17 cellular contexts compared by ENCODE assay signal in the genomic region with DNA sequence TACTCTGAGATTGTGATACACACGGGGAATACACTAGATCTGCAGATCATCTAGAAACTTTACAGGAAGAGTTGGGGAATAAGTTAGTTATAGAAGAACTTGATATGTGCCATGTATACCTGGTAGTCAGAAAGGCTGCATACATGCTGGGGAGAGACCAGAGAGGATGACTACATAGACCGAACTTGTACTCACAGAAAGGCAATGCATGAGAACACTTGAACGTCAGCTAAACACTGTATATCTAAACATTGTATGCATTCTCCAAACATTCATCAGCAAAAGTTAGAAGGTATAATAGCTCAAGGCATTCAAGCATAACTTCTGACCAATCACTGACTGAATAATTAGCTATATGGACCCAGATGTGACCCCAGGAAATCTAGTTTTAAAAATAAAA.
A peak's percentile ranks its signal among the peaks of the same experiment; 100 is the strongest.
DNase-seq lines count a peak whose midpoint lies in the region; ATAC-seq and TF ChIP-seq lines count a peak whose summit lies in the region.
"Had no signal": no experiment of that assay in that cellular context is flagged by ENCODE, and none has a peak within 500 bp of the region (broad histone marks: within the 10 kb centered on the region; RNA-seq: fewer than 3 reads in every experiment).

No MANE protein-coding gene starts in this region.

- H3K4me1 Mint-ChIP-seq in endodermal cell = peaks cover 17% of the 10 kb centered on the region
- H3K4me1 Mint-ChIP-seq in stimulated activated memory B cell treated with anti-CD40 and anti-IgM and Interleukin-4, amounts not matched to agents 10 μg/mL and 1 μg/mL and 100 μg/mL, for 72 hours = no peaks in the 10 kb centered on the region

- no peak overlapping the region for H3K4me2 ChIP-seq in DND-41 (ENCODE audit: insufficient read depth, low read length)

- H3K36me3 Mint-ChIP-seq in endodermal cell (ENCODE audit: low read depth) = no peaks in the 10 kb centered on the region
- no peaks in the 10 kb centered on the region for H3K36me3 Mint-ChIP-seq in stimulated activated memory B cell treated with anti-CD40 and anti-IgM and Interleukin-4, amounts not matched to agents 10 μg/mL and 1 μg/mL and 100 μg/mL, for 72 hours

- 0 out of 2 replicates have a peak overlapping the region, but pooled peaks have one; percentile 9 for H2AFZ ChIP-seq in DND-41 (ENCODE audit: low read depth, low read length)

- peaks cover 5% of the 10 kb centered on the region for H3K9me3 ChIP-seq in DND-41 (ENCODE audit: insufficient read depth, low read length, severe bottlenecking)
- H3K9me3 ChIP-seq in adipocyte (ENCODE audit: control insufficient read depth, low read length) = peaks cover under 1% of the 10 kb centered on the region
- no peaks in the 10 kb centered on the region for H3K9me3 ChIP-seq in endodermal cell (ENCODE audit: control insufficient read depth, low read length)
- H3K9me3 ChIP-seq in tibial nerve = peaks cover 0 to 6% (median 0%) of the 10 kb centered on the region in 4 donors
- H3K9me3 ChIP-seq: BLaER1 treated with 17β-estradiol and CSF1 and Interleukin-3, amounts not matched to agents 10 nM and 100 nM; SJSA1 had no signal

- DNase-seq in DND-41 (no peak), adipocyte (ENCODE audit: low read depth) (peak; percentile 34), endodermal cell (no peak), non-pigmented ciliary epithelial cell (ENCODE audit: low read depth) (peak; percentile 17), tibial nerve (ENCODE audit: low spot score in 2 of 2) (no peak), NCI-H2107 treated with DMSO at 0.1 percent for 48 hours (lab: John Stamatoyannopoulos, UW; ENCODE audit: unreplicated experiment) (no peak), NCI-H2171 treated with DMSO at 0.1 percent for 48 hours (lab: John Stamatoyannopoulos, UW) (no peak)
- DNase-seq: GF-D8; H9; NCI-H1105; NCI-H187; NCI-H446 treated with DMSO at 0.1 percent for 48 hours; NK-92 treated with Interleukin-12 subunit alpha and Interleukin-12 subunit beta, amount 100 ng/mL, for 24 hours; RPMI8226 had no signal

- peaks cover 15% of the 10 kb centered on the region for H3K4me1 ChIP-seq in DND-41 (ENCODE audit: insufficient read depth, low read length)
- no peaks in the 10 kb centered on the region for H3K4me1 ChIP-seq in adipocyte (ENCODE audit: control insufficient read depth, insufficient read depth, low read length)
- peaks cover 17% of the 10 kb centered on the region for H3K4me1 ChIP-seq in endodermal cell (ENCODE audit: control insufficient read depth, insufficient read depth, low read length)
- H3K4me1 ChIP-seq in tibial nerve = no peaks in the 10 kb centered on the region
- H3K4me1 ChIP-seq: SJSA1 had no signal

- H3K9me3 Mint-ChIP-seq in endodermal cell = peaks cover 5% of the 10 kb centered on the region
- peaks cover 8% of the 10 kb centered on the region for H3K9me3 Mint-ChIP-seq in stimulated activated memory B cell treated with anti-CD40 and anti-IgM and Interleukin-4, amounts not matched to agents 10 μg/mL and 1 μg/mL and 100 μg/mL, for 72 hours

- no peak overlapping the region for H3K4me3 Mint-ChIP-seq in endodermal cell
- no peak overlapping the region for H3K4me3 Mint-ChIP-seq in stimulated activated memory B cell treated with anti-CD40 and anti-IgM and Interleukin-4, amounts not matched to agents 10 μg/mL and 1 μg/mL and 100 μg/mL, for 72 hours
- H3K4me3 Mint-ChIP-seq: H9 had no signal

- ATAC-seq in DND-41 (ENCODE audit: insufficient read depth, low read depth) = no peak
- ATAC-seq in stimulated activated memory B cell treated with anti-CD40 and anti-IgM and Interleukin-4, amounts not matched to agents 10 μg/mL and 1 μg/mL and 100 μg/mL, for 72 hours = no peak

- no peaks in the 10 kb centered on the region for H3K27me3 ChIP-seq in DND-41 (ENCODE audit: insufficient read depth, low read length, poor library complexity)
- H3K27me3 ChIP-seq in adipocyte (replicated peaks; ENCODE audit: control insufficient read depth, insufficient read depth, low read length) = no peaks in the 10 kb centered on the region
- H3K27me3 ChIP-seq in endodermal cell (ENCODE audit: control insufficient read depth, insufficient read depth, low read length, poor library complexity, severe bottlenecking) = no peaks in the 10 kb centered on the region
- no peaks in the 10 kb centered on the region for H3K27me3 ChIP-seq in tibial nerve
- H3K27me3 ChIP-seq: BLaER1 treated with 17β-estradiol and CSF1 and Interleukin-3, amounts not matched to agents 10 nM and 100 nM; SJSA1 had no signal

- no peak for TF ChIP-seq EP300 in tibial nerve (IDR thresholded peaks at IDR 0.05)

- no peak overlapping the region for H3K4me3 ChIP-seq in DND-41 (ENCODE audit: low read depth in 1 of 2, low read length in 2 of 2)
- H3K4me3 ChIP-seq in adipocyte (ENCODE audit: low read length) = no peak overlapping the region
- peak overlapping the region; percentile 16 for H3K4me3 ChIP-seq in endodermal cell (ENCODE audit: low read length)
- H3K4me3 ChIP-seq in tibial nerve = no peak overlapping the region
- H3K4me3 ChIP-seq: BLaER1 treated with 17β-estradiol and CSF1 and Interleukin-3, amounts not matched to agents 10 nM and 100 nM; SJSA1 had no signal

- no peak overlapping the region for H3K27ac Mint-ChIP-seq in endodermal cell
- no peak overlapping the region for H3K27ac Mint-ChIP-seq in stimulated activated memory B cell treated with anti-CD40 and anti-IgM and Interleukin-4, amounts not matched to agents 10 μg/mL and 1 μg/mL and 100 μg/mL, for 72 hours
- H3K27ac Mint-ChIP-seq: H9 had no signal

- H3K36me3 ChIP-seq in DND-41 (ENCODE audit: insufficient read depth, low read length) (no peaks in the 10 kb centered on the region), adipocyte (ENCODE audit: control insufficient read depth, insufficient read depth, low read length, severe bottlenecking) (no peaks in the 10 kb centered on the region), endodermal cell (ENCODE audit: control insufficient read depth, insufficient read depth, low read length) (no peaks in the 10 kb centered on the region), tibial nerve (no peaks in the 10 kb centered on the region)
- H3K36me3 ChIP-seq: BLaER1 treated with 17β-estradiol and CSF1 and Interleukin-3, amounts not matched to agents 10 nM and 100 nM; SJSA1 had no signal

- H3K27ac ChIP-seq in DND-41 (ENCODE audit: low read length) = no peak overlapping the region
- H3K27ac ChIP-seq in endodermal cell (ENCODE audit: low read depth, low read length) = no peak overlapping the region
- no peak overlapping the region for H3K27ac ChIP-seq in tibial nerve
- H3K27ac ChIP-seq: SJSA1 had no signal

- TF ChIP-seq CTCF in DND-41 (IDR thresholded peaks at IDR 0.05; ENCODE audit: borderline replicate concordance, extremely low read depth, low read length, poor library complexity, severe bottlenecking) (no peak), endodermal cell (conservative IDR thresholded peaks at IDR 0.05) (no peak), tibial nerve (IDR thresholded peaks at IDR 0.05) (no peak)

- no peak for TF ChIP-seq POLR2A in tibial nerve (IDR thresholded peaks at IDR 0.05)

- no peaks in the 10 kb centered on the region for H4K20me1 ChIP-seq in DND-41 (ENCODE audit: insufficient read depth, low read length)
- H4K20me1 ChIP-seq: BLaER1 treated with 17β-estradiol and CSF1 and Interleukin-3, amounts not matched to agents 10 nM and 100 nM had no signal

- H3K9ac ChIP-seq in DND-41 (ENCODE audit: low read depth, low read length) = no peak overlapping the region
- H3K9ac ChIP-seq in adipocyte (ENCODE audit: low read length) = no peak overlapping the region
- no peak overlapping the region for H3K9ac ChIP-seq in endodermal cell (ENCODE audit: extremely low read depth, low read length, poor library complexity, severe bottlenecking)
- H3K9ac ChIP-seq: BLaER1 treated with 17β-estradiol and CSF1 and Interleukin-3, amounts not matched to agents 10 nM and 100 nM had no signal

- WGBS in endodermal cell (ENCODE audit: insufficient coverage in 1 of 2, insufficient read length in 1 of 2), 2 experiments = 95% methylated on average over 1 to 3 of the region's 3 CpGs
- WGBS in tibial nerve, 2 donors = 77 to 81% methylated on average over 3 of the region's 3 CpGs

- H3K27me3 Mint-ChIP-seq in endodermal cell (ENCODE audit: insufficient read depth) = no peaks in the 10 kb centered on the region
- H3K27me3 Mint-ChIP-seq in stimulated activated memory B cell treated with anti-CD40 and anti-IgM and Interleukin-4, amounts not matched to agents 10 μg/mL and 1 μg/mL and 100 μg/mL, for 72 hours = no peaks in the 10 kb centered on the region

- no peaks in the 10 kb centered on the region for H3K79me2 ChIP-seq in DND-41 (ENCODE audit: insufficient read depth, low read length)

Comparison
In these comparisons a context has a peak if more than half of its experiments do, and no peak if none do; other contexts are left out.
1. DNase-seq: peak in adipocyte (single experiment) and non-pigmented ciliary epithelial cell (single experiment); none in DND-41 (single experiment), endodermal cell (single experiment), tibial nerve (0 of 2), NCI-H2107 treated with DMSO at 0.1 percent for 48 hours (single experiment) and NCI-H2171 treated with DMSO at 0.1 percent for 48 hours (single experiment).